1 cellular context compared by ENCODE assay signal in the genomic region with DNA sequence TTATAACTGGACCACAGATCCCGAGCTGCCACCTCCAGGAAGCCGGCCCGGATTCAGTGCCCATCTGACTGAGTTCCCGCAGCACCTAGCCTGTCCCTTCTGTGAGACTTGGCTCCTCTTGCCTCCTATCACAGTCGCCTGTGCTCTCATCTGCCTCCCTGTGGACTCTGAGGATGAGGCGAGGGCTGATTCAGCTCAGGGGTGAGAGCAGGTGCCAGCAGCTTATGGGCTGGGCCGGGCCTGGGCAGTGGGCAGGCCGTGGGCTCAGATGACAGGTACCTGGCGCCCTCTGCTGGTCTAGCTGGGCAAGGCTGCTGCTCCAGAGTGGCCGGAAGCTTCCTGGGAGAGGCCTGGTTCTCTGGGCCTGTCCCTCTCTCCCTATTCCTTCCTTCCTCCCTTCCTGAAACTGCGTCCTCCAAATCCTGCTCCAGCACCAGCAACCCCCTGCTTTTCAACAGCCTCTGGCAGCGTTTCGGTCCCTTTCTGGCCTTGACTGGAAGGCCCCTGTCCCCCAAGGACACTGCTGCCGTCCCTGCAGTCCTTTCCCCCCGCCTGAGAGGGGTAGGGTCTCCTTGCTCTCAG.
A peak's percentile ranks its signal among the peaks of the same experiment; 100 is the strongest.
TF ChIP-seq lines count a peak whose summit lies in the region.

No MANE protein-coding gene starts in this region.

TF ChIP-seq in K562, 482 proteins besides CTCF, POLR2A, EP300 and RAD21 (continued from another document and continues in another):
- TF ChIP-seq CBFA2T2 (conservative IDR thresholded peaks at IDR 0.05) (no peak), TCF3 (CRISPR knock-in tag; IDR thresholded peaks at IDR 0.05) (no peak), NUFIP1 (IDR thresholded peaks at IDR 0.05; ENCODE audit: partially characterized antibody) (no peak), ZNF655 (CRISPR knock-in tag; IDR thresholded peaks at IDR 0.05) (no peak), ZBTB5 (IDR thresholded peaks at IDR 0.05) (no peak), ZKSCAN3 (CRISPR knock-in tag; IDR thresholded peaks at IDR 0.05) (no peak), RBM25 (IDR thresholded peaks at IDR 0.05; ENCODE audit: low read depth, low read length, severe bottlenecking) (peak; percentile 67), ZNF253 (CRISPR knock-in tag; conservative IDR thresholded peaks at IDR 0.05) (no peak), DPF2 (IDR thresholded peaks at IDR 0.05) (no peak), ATF3 (IDR thresholded peaks at IDR 0.05) (no peak), ATF3 (CRISPR knock-in tag; conservative IDR thresholded peaks at IDR 0.05) (no peak), ZNF592 (IDR thresholded peaks at IDR 0.05) (0 out of 2 replicates have a peak, but pooled peaks have one; percentile 42), ATF1 (CRISPR knock-in tag; IDR thresholded peaks at IDR 0.05) (no peak), ATF1 (tag; IDR thresholded peaks at IDR 0.05) (0 out of 2 replicates have a peak, but pooled peaks have one; percentile 21), ZNF518B (CRISPR knock-in tag; IDR thresholded peaks at IDR 0.05) (no peak), JUND (IDR thresholded peaks at IDR 0.05; ENCODE audit: borderline replicate concordance, low read depth, low read length) (no peak; the same call in 1 of the 2 replicates), JUND (tag; IDR thresholded peaks at IDR 0.05; ENCODE audit: borderline replicate concordance, low read depth, low read length) (no peak; the same call in 2 of the 3 replicates), PHF20 (IDR thresholded peaks at IDR 0.05; ENCODE audit: partially characterized antibody) (peak; percentile 88), TAF15 (IDR thresholded peaks at IDR 0.05; ENCODE audit: low read depth, low read length) (no peak), BHLHE40 (IDR thresholded peaks at IDR 0.05; ENCODE audit: low read length) (0 out of 2 replicates have a peak, but pooled peaks have one; percentile 5), C11orf30 (IDR thresholded peaks at IDR 0.05; ENCODE audit: low read depth) (no peak), PML (IDR thresholded peaks at IDR 0.05; ENCODE audit: low read length) (no peak), NCOA6 (IDR thresholded peaks at IDR 0.05) (no peak), ZNF395 (CRISPR knock-in tag; IDR thresholded peaks at IDR 0.05) (0 out of 2 replicates have a peak, but pooled peaks have one; percentile 24), ZBTB8A (IDR thresholded peaks at IDR 0.05; ENCODE audit: partially characterized antibody) (no peak), KDM4B (IDR thresholded peaks at IDR 0.05; ENCODE audit: borderline replicate concordance in 2 of 2, low read depth in 1 of 2) (no peak), ZNF77 (CRISPR knock-in tag; IDR thresholded peaks at IDR 0.05) (no peak), NR2F6 (CRISPR knock-in tag; IDR thresholded peaks at IDR 0.05) (no peak), ZNF384 (IDR thresholded peaks at IDR 0.05; ENCODE audit: low read depth, low read length) (no peak), ESRRA (IDR thresholded peaks at IDR 0.05; ENCODE audit: borderline replicate concordance, low read depth) (peak; percentile 43; the same call in 1 of the 2 replicates), FUS (optimal IDR thresholded peaks at IDR 0.05; ENCODE audit: low read depth, low read length) (no peak), HMGN3 (IDR thresholded peaks at IDR 0.05; ENCODE audit: borderline replicate concordance, extremely low read depth, insufficient read length, low read depth, low read length) (no peak), MEF2A (IDR thresholded peaks at IDR 0.05; ENCODE audit: control insufficient read depth, low read depth, low read length) (no peak), CBX1 (IDR thresholded peaks at IDR 0.05; ENCODE audit: low read depth) (no peak), ILK (tag; IDR thresholded peaks at IDR 0.05; ENCODE audit: borderline replicate concordance, low read depth) (no peak), GATAD2B (IDR thresholded peaks at IDR 0.05; ENCODE audit: borderline replicate concordance) (peak; percentile 48; the same call in 1 of the 2 replicates), CAMTA2 (CRISPR knock-in tag; conservative IDR thresholded peaks at IDR 0.05) (no peak)
- TF ChIP-seq, protein P1, sequence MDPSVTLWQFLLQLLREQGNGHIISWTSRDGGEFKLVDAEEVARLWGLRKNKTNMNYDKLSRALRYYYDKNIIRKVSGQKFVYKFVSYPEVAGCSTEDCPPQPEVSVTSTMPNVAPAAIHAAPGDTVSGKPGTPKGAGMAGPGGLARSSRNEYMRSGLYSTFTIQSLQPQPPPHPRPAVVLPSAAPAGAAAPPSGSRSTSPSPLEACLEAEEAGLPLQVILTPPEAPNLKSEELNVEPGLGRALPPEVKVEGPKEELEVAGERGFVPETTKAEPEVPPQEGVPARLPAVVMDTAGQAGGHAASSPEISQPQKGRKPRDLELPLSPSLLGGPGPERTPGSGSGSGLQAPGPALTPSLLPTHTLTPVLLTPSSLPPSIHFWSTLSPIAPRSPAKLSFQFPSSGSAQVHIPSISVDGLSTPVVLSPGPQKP (CRISPR knock-in tag; IDR thresholded peaks at IDR 0.05), result no peak
- TF ChIP-seq, protein P2, sequence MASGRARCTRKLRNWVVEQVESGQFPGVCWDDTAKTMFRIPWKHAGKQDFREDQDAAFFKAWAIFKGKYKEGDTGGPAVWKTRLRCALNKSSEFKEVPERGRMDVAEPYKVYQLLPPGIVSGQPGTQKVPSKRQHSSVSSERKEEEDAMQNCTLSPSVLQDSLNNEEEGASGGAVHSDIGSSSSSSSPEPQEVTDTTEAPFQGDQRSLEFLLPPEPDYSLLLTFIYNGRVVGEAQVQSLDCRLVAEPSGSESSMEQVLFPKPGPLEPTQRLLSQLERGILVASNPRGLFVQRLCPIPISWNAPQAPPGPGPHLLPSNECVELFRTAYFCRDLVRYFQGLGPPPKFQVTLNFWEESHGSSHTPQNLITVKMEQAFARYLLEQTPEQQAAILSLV (tag; IDR thresholded peaks at IDR 0.05), result no peak
- TF ChIP-seq, protein P3, sequence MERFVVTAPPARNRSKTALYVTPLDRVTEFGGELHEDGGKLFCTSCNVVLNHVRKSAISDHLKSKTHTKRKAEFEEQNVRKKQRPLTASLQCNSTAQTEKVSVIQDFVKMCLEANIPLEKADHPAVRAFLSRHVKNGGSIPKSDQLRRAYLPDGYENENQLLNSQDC (CRISPR knock-in tag; IDR thresholded peaks at IDR 0.05), result no peak
- TF ChIP-seq, protein P4, sequence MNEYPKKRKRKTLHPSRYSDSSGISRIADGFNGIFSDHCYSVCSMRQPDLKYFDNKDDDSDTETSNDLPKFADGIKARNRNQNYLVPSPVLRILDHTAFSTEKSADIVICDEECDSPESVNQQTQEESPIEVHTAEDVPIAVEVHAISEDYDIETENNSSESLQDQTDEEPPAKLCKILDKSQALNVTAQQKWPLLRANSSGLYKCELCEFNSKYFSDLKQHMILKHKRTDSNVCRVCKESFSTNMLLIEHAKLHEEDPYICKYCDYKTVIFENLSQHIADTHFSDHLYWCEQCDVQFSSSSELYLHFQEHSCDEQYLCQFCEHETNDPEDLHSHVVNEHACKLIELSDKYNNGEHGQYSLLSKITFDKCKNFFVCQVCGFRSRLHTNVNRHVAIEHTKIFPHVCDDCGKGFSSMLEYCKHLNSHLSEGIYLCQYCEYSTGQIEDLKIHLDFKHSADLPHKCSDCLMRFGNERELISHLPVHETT (CRISPR knock-in tag; conservative IDR thresholded peaks at IDR 0.05 in 1 of 2, IDR thresholded peaks at IDR 0.05 in 1 of 2), result no peak
